32 cellular contexts compared by ENCODE assay signal in the genomic region with DNA sequence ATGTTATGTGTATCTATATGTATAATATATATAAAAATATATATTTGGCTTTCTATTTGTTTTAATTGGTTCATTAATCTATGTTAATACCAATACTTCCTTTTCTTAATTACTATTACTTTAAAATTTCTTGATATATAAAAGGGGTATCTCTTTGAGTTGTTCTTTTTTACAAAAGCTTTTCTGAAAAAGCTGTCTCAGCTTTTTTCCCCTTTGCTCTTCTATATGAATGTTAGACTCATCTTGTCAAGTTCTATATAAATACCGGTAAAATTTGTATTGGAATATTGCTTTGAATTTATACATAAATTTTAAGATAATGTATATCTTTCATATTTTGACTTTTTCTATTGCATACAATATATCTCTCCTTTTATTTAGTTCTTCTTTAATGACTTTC.
"Had no signal": no experiment of that assay in that cellular context is flagged by ENCODE, and none has a peak within 500 bp of the region (broad histone marks: within the 10 kb centered on the region; RNA-seq: fewer than 3 reads in every experiment).

No MANE protein-coding gene starts in this region.

- H3K36me3 ChIP-seq: neutrophil, spleen, suprapubic skin, tibial artery, transverse colon, upper lobe of right lung, uterus had no signal

- H3K4me2 ChIP-seq: smooth muscle cell had no signal

- H3K4me3 ChIP-seq: psoas muscle, skin epidermis, smooth muscle cell, spleen, suprapubic skin, testis, tibial artery, transverse colon, upper lobe of right lung, uterus had no signal

- H3K27me3 Mint-ChIP-seq: naive thymus-derived CD8-positive, alpha-beta T cell; natural killer cell treated with Interleukin-12 subunit alpha and Interleukin-12 subunit beta and Interleukin-15 and Interleukin-18, amount 100 ng/mL, for 72 hours; progenitor cell of endocrine pancreas; stimulated activated memory B cell treated with anti-CD40 and anti-IgM and Interleukin-4, amounts not matched to agents 10 μg/mL and 1 μg/mL and 100 μg/mL, for 72 hours; stimulated activated naive CD8-positive, alpha-beta T cell treated with anti-CD3 and anti-CD28 coated beads, Interleukin-15, amount 100 ng/mL, for 72 hours; type B pancreatic cell had no signal

- H3K36me3 Mint-ChIP-seq: stimulated activated memory B cell treated with anti-CD40 and anti-IgM and Interleukin-4, amounts not matched to agents 10 μg/mL and 1 μg/mL and 100 μg/mL, for 72 hours; type B pancreatic cell had no signal

- H3K9ac ChIP-seq: parathyroid adenoma had no signal

- H3K27ac Mint-ChIP-seq: naive thymus-derived CD8-positive, alpha-beta T cell; natural killer cell treated with Interleukin-12 subunit alpha and Interleukin-12 subunit beta and Interleukin-15 and Interleukin-18, amount 100 ng/mL, for 72 hours; nephron progenitor cell; progenitor cell of endocrine pancreas; stimulated activated memory B cell treated with anti-CD40 and anti-IgM and Interleukin-4, amounts not matched to agents 10 μg/mL and 1 μg/mL and 100 μg/mL, for 72 hours; stimulated activated naive CD8-positive, alpha-beta T cell treated with anti-CD3 and anti-CD28 coated beads, Interleukin-15, amount 100 ng/mL, for 72 hours; type B pancreatic cell had no signal

- DNase-seq: naive thymus-derived CD8-positive, alpha-beta T cell; nephron progenitor cell; nucleus accumbens; posterior cingulate gyrus; psoas muscle; right cardiac atrium; spleen; stimulated activated CD4-positive, alpha-beta T cell treated with anti-CD3 and anti-CD28 coated beads, Interleukin-12 subunit alpha, Interleukin-12 subunit beta, amount 100 ng/mL, for 4 hours; stimulated activated CD4-positive, alpha-beta T cell treated with anti-CD3 and anti-CD28 coated beads, Interleukin-1b, Interleukin-23, amount 100 ng/mL, for 48 hours; stimulated activated CD4-positive, alpha-beta T cell treated with anti-CD3 and anti-CD28 coated beads, Interleukin-4, amount 100 ng/mL, for 1 hour; stimulated activated CD4-positive, alpha-beta T cell treated with anti-CD3 and anti-CD28 coated beads, Interleukin-4, amount 100 ng/mL, for 4 hours; stimulated activated CD8-positive, alpha-beta memory T cell treated with anti-CD3 and anti-CD28 coated beads, Interleukin-4, amount 100 ng/mL, for 48 hours; stimulated activated naive CD4-positive, alpha-beta T cell; stimulated activated naive CD8-positive, alpha-beta T cell treated with anti-CD3 and anti-CD28 coated beads, Interleukin-15, amount 100 ng/mL, for 72 hours; stimulated activated naive CD8-positive, alpha-beta T cell treated with anti-CD3 and anti-CD28 coated beads, Interleukin-15, Interleukin-2, amounts not matched to agents 100 U/mL and 50 U/mL, for 24 hours; substantia nigra; testis; tibial artery; transverse colon; upper lobe of right lung; uterus had no signal

- H3K9me3 ChIP-seq: neutrophil, suprapubic skin, testis, tibial artery, transverse colon, upper lobe of right lung, uterus had no signal

- H3K4me1 ChIP-seq: parathyroid adenoma, psoas muscle, spleen, suprapubic skin, testis, tibial artery, transverse colon, upper lobe of right lung, uterus had no signal

- H3K27ac ChIP-seq: neutrophil, parathyroid adenoma, psoas muscle, skin epidermis, spleen, suprapubic skin, testis, tibial artery, transverse colon, upper lobe of right lung, uterus had no signal

- ATAC-seq: naive thymus-derived CD8-positive, alpha-beta T cell; natural killer cell treated with Interleukin-12 subunit alpha and Interleukin-12 subunit beta and Interleukin-15 and Interleukin-18, amount 100 ng/mL, for 72 hours; psoas muscle; right cardiac atrium; sciatic nerve; stimulated activated memory B cell treated with anti-CD40 and anti-IgM and Interleukin-4, amounts not matched to agents 10 μg/mL and 1 μg/mL and 100 μg/mL, for 72 hours; stimulated activated naive CD8-positive, alpha-beta T cell treated with anti-CD3 and anti-CD28 coated beads, Interleukin-15, amount 100 ng/mL, for 72 hours; stimulated activated naive CD8-positive, alpha-beta T cell treated with anti-CD3 and anti-CD28 coated beads, Interleukin-15, Interleukin-2, amounts not matched to agents 100 U/mL and 50 U/mL, for 24 hours; upper lobe of right lung had no signal

- H3K27me3 ChIP-seq: neutrophil, spleen, suprapubic skin, testis, tibial artery, transverse colon, upper lobe of right lung, uterus had no signal

- H2AFZ ChIP-seq: parathyroid adenoma had no signal

- H3K4me3 Mint-ChIP-seq: naive thymus-derived CD8-positive, alpha-beta T cell; natural killer cell treated with Interleukin-12 subunit alpha and Interleukin-12 subunit beta and Interleukin-15 and Interleukin-18, amount 100 ng/mL, for 72 hours; nephron progenitor cell; neural crest cell; stimulated activated memory B cell treated with anti-CD40 and anti-IgM and Interleukin-4, amounts not matched to agents 10 μg/mL and 1 μg/mL and 100 μg/mL, for 72 hours; stimulated activated naive CD8-positive, alpha-beta T cell treated with anti-CD3 and anti-CD28 coated beads, Interleukin-15, amount 100 ng/mL, for 72 hours; type B pancreatic cell had no signal

- H3K9me3 Mint-ChIP-seq: type B pancreatic cell had no signal

- H3K4me1 Mint-ChIP-seq: naive thymus-derived CD8-positive, alpha-beta T cell; nephron progenitor cell; neural crest cell; stimulated activated memory B cell treated with anti-CD40 and anti-IgM and Interleukin-4, amounts not matched to agents 10 μg/mL and 1 μg/mL and 100 μg/mL, for 72 hours; stimulated activated naive CD8-positive, alpha-beta T cell treated with anti-CD3 and anti-CD28 coated beads, Interleukin-15, amount 100 ng/mL, for 72 hours had no signal
